1 cellular context compared by ENCODE assay signal in the genomic region with DNA sequence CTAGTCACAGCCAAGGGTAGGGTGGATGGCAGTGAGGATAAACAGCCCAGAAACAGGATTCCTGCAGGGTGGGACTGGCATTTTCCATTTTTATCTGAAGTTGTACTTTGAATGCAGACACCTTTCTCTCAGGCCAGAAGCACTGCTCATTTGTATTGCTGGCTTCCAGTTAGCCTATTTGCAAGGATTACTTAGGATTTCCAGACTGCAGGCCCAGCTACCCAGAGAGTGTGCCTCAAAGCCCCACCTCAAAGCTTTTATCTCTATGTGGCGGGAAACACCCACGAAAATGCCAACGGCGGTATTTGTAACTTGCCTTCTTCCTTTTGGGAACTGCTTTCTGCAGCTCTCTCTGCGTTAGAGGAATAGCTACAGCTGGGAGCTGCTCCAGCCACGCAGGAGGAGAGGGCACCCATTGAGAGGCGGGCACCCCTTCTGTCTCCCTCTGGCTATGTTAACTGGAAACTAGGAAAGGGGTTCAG.
A peak's percentile ranks its signal among the peaks of the same experiment; 100 is the strongest.
TF ChIP-seq lines count a peak whose summit lies in the region.

No MANE protein-coding gene starts in this region.

TF ChIP-seq in K562, 482 proteins besides CTCF, POLR2A, EP300 and RAD21 (continued from another document):
- TF ChIP-seq, protein P1, sequence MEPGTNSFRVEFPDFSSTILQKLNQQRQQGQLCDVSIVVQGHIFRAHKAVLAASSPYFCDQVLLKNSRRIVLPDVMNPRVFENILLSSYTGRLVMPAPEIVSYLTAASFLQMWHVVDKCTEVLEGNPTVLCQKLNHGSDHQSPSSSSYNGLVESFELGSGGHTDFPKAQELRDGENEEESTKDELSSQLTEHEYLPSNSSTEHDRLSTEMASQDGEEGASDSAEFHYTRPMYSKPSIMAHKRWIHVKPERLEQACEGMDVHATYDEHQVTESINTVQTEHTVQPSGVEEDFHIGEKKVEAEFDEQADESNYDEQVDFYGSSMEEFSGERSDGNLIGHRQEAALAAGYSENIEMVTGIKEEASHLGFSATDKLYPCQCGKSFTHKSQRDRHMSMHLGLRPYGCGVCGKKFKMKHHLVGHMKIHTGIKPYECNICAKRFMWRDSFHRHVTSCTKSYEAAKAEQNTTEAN (CRISPR knock-in tag; IDR thresholded peaks at IDR 0.05) = 0 out of 2 replicates have a peak, but pooled peaks have one; percentile 15
- TF ChIP-seq GABPB1 (CRISPR knock-in tag; IDR thresholded peaks at IDR 0.05) = no peak
- no peak for TF ChIP-seq ZNF655 (CRISPR knock-in tag; IDR thresholded peaks at IDR 0.05)
- TF ChIP-seq TFAM (CRISPR knock-in tag; conservative IDR thresholded peaks at IDR 0.05) = no peak
- TF ChIP-seq ATF1 (CRISPR knock-in tag; IDR thresholded peaks at IDR 0.05) = no peak
- 0 out of 2 replicates have a peak, but pooled peaks have one; percentile 22 for TF ChIP-seq ATF1 (tag; IDR thresholded peaks at IDR 0.05)
- no peak for TF ChIP-seq ELK1 (CRISPR knock-in tag; IDR thresholded peaks at IDR 0.05)
- TF ChIP-seq MCM5 (IDR thresholded peaks at IDR 0.05; ENCODE audit: low read depth) = no peak
- TF ChIP-seq XRCC5 (IDR thresholded peaks at IDR 0.05; ENCODE audit: low read depth, low read length) = peak; percentile 53
- 0 out of 2 replicates have a peak, but pooled peaks have one; percentile 22 for TF ChIP-seq E2F3 (CRISPR knock-in tag; IDR thresholded peaks at IDR 0.05)
- TF ChIP-seq, protein P2, sequence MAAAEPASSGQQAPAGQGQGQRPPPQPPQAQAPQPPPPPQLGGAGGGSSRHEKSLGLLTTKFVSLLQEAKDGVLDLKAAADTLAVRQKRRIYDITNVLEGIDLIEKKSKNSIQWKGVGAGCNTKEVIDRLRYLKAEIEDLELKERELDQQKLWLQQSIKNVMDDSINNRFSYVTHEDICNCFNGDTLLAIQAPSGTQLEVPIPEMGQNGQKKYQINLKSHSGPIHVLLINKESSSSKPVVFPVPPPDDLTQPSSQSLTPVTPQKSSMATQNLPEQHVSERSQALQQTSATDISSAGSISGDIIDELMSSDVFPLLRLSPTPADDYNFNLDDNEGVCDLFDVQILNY (CRISPR knock-in tag; IDR thresholded peaks at IDR 0.05) = no peak
- TF ChIP-seq SREBF2 (CRISPR knock-in tag; IDR thresholded peaks at IDR 0.05) = no peak
- TF ChIP-seq PTRF (tag; IDR thresholded peaks at IDR 0.05) = no peak
- no peak for TF ChIP-seq FOXJ3 (CRISPR knock-in tag; IDR thresholded peaks at IDR 0.05)
- 0 out of 2 replicates have a peak, but pooled peaks have one; percentile 88 for TF ChIP-seq ZBTB49 (CRISPR knock-in tag; IDR thresholded peaks at IDR 0.05; ENCODE audit: borderline replicate concordance)
- no peak for TF ChIP-seq THRB (CRISPR knock-in tag; conservative IDR thresholded peaks at IDR 0.05)
- no peak for TF ChIP-seq ELF1 (tag; IDR thresholded peaks at IDR 0.05)
- 0 out of 2 replicates have a peak, but pooled peaks have one; percentile 24 for TF ChIP-seq GTF2A2 (tag; IDR thresholded peaks at IDR 0.05)
- TF ChIP-seq DLX4 (CRISPR knock-in tag; IDR thresholded peaks at IDR 0.05) = 0 out of 2 replicates have a peak, but pooled peaks have one; percentile 46
- no peak for TF ChIP-seq MYC (IDR thresholded peaks at IDR 0.05; ENCODE audit: low read depth, low read length)
- peak; percentile 64; the same call in 1 of the 2 replicates for TF ChIP-seq MYC (CRISPR knock-in tag; IDR thresholded peaks at IDR 0.05; ENCODE audit: borderline replicate concordance, low read depth)
- TF ChIP-seq JUNB (CRISPR knock-in tag; conservative IDR thresholded peaks at IDR 0.05) = no peak
- no peak for TF ChIP-seq MIER1 (IDR thresholded peaks at IDR 0.05; ENCODE audit: low read depth)
- TF ChIP-seq NR4A1 (CRISPR knock-in tag; IDR thresholded peaks at IDR 0.05) = 0 out of 2 replicates have a peak, but pooled peaks have one; percentile 28
- peak; percentile 64 for TF ChIP-seq NR4A1 (tag; IDR thresholded peaks at IDR 0.05)
- TF ChIP-seq, protein P3, sequence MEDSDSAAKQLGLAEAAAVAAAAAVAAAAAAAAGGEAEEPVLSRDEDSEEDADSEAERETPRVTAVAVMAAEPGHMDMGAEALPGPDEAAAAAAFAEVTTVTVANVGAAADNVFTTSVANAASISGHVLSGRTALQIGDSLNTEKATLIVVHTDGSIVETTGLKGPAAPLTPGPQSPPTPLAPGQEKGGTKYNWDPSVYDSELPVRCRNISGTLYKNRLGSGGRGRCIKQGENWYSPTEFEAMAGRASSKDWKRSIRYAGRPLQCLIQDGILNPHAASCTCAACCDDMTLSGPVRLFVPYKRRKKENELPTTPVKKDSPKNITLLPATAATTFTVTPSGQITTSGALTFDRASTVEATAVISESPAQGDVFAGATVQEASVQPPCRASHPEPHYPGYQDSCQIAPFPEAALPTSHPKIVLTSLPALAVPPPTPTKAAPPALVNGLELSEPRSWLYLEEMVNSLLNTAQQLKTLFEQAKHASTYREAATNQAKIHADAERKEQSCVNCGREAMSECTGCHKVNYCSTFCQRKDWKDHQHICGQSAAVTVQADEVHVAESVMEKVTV (CRISPR knock-in tag; IDR thresholded peaks at IDR 0.05) = no peak
- TF ChIP-seq ZNF232 (CRISPR knock-in tag; IDR thresholded peaks at IDR 0.05) = no peak
- 0 out of 2 replicates have a peak, but pooled peaks have one; percentile 3 for TF ChIP-seq NFXL1 (CRISPR knock-in tag; IDR thresholded peaks at IDR 0.05)
- TF ChIP-seq NRF1 (conservative IDR thresholded peaks at IDR 0.05 in 1 of 2, IDR thresholded peaks at IDR 0.05 in 1 of 2) = no peak
- no peak for TF ChIP-seq HDAC1 (IDR thresholded peaks at IDR 0.05)
- TF ChIP-seq NFRKB (IDR thresholded peaks at IDR 0.05; ENCODE audit: low read depth) = no peak
- peak; percentile 10; the same call in 1 of the 2 replicates for TF ChIP-seq ATF4 (CRISPR knock-in tag; IDR thresholded peaks at IDR 0.05)
- TF ChIP-seq ZNF146 (CRISPR knock-in tag; IDR thresholded peaks at IDR 0.05; ENCODE audit: unreplicated experiment) = no peak
- no peak for TF ChIP-seq RBM39 (optimal IDR thresholded peaks at IDR 0.05; ENCODE audit: low read depth, low read length)
- peak; percentile 27 to 74; a peak in 1 of 4 replicates for TF ChIP-seq TEAD1 (CRISPR knock-in tag; IDR thresholded peaks at IDR 0.05)
- no peak for TF ChIP-seq FOS (IDR thresholded peaks at IDR 0.05; ENCODE audit: extremely low read depth, insufficient read length)
- no peak for TF ChIP-seq HEY1 (CRISPR knock-in tag; IDR thresholded peaks at IDR 0.05; ENCODE audit: borderline replicate concordance)
- no peak for TF ChIP-seq ZBTB8A (IDR thresholded peaks at IDR 0.05; ENCODE audit: partially characterized antibody)
- 0 out of 2 replicates have a peak, but pooled peaks have one; percentile 23 for TF ChIP-seq SMAD3 (CRISPR knock-in tag; conservative IDR thresholded peaks at IDR 0.05)
- TF ChIP-seq FOXK1 (CRISPR knock-in tag; IDR thresholded peaks at IDR 0.05; ENCODE audit: borderline replicate concordance) = peak; percentile 31; the same call in 1 of the 2 replicates
